Comparison of ENCODE assay signal across 23 cellular contexts in genomic region chr5:158908690-158909325, GRCh38.
A peak's percentile ranks its signal among the peaks of the same experiment; 100 is the strongest.
DNase-seq lines count a peak whose midpoint lies in the region; ATAC-seq and TF ChIP-seq lines count a peak whose summit lies in the region.
"Had no signal": no experiment of that assay in that cellular context is flagged by ENCODE, and none has a peak within 500 bp of the region (broad histone marks: within the 10 kb centered on the region; RNA-seq: fewer than 3 reads in every experiment).

No MANE protein-coding gene starts in this region.

- H3K4me1 Mint-ChIP-seq in brain, result peaks cover 56% of the 10 kb centered on the region
- H3K4me1 Mint-ChIP-seq: activated T-helper 17 cell treated with anti-CD3 and anti-CD28 coated beads, Interleukin-2, amount 50 U/mL, for 72 hours had no signal

- no peak for ATAC-seq in GM18519 (IDR thresholded peaks at IDR 0.05; ENCODE audit: low FRiP score, unreplicated experiment)
- ATAC-seq: activated T-helper 17 cell treated with anti-CD3 and anti-CD28 coated beads, Interleukin-2, amount 50 U/mL, for 72 hours; psoas muscle had no signal

- H2AFZ ChIP-seq in osteoblast (ENCODE audit: low read length), result no peak overlapping the region

- no peaks in the 10 kb centered on the region for H3K9me3 Mint-ChIP-seq in brain
- H3K9me3 Mint-ChIP-seq: activated T-helper 17 cell treated with anti-CD3 and anti-CD28 coated beads, Interleukin-2, amount 50 U/mL, for 72 hours had no signal

- no peaks in the 10 kb centered on the region for H3K36me3 Mint-ChIP-seq in brain
- H3K36me3 Mint-ChIP-seq: activated naive CD8-positive, alpha-beta T cell had no signal

- peaks cover 25% of the 10 kb centered on the region for H3K4me1 ChIP-seq in osteoblast (ENCODE audit: insufficient read depth, low read length)
- H3K4me1 ChIP-seq: psoas muscle had no signal

- no peak for TF ChIP-seq CTCF in brain (conservative IDR thresholded peaks at IDR 0.05)
- TF ChIP-seq CTCF in osteoblast (IDR thresholded peaks at IDR 0.05; ENCODE audit: extremely low read depth, low read depth, low read length), result no peak
- no peak for TF ChIP-seq CTCF in RWPE1 (conservative IDR thresholded peaks at IDR 0.05; ENCODE audit: low read depth)

- DNase-seq in G401 (ENCODE audit: low spot score), result peak; percentile 75
- DNase-seq in HEK293T (ENCODE audit: extremely low spot score), result no peak
- no peak for DNase-seq in osteoblast (ENCODE audit: insufficient read length, low spot score, missing footprints)
- no peak for DNase-seq in RWPE1 (ENCODE audit: low spot score)
- no peak for DNase-seq in GOT3 (lab: John Stamatoyannopoulos, UW)
- no peak for DNase-seq in activated CD8-positive, alpha-beta memory T cell treated with anti-CD3 and anti-CD28 coated beads for 24 hours
- DNase-seq: activated CD8-positive, alpha-beta memory T cell treated with anti-CD3 and anti-CD28 coated beads, Interleukin-2, amount 50 U/mL, for 4 hours; aorta; COR-L47; DMS79 treated with DMSO at 0.1 percent for 48 hours; glutamatergic neuron; NCI-H1436 treated with DMSO at 0.1 percent for 48 hours; NCI-H2171 treated with DMSO at 0.1 percent for 48 hours; NCI-H524 treated with DMSO at 0.1 percent for 48 hours; psoas muscle; T-helper 9 cell had no signal

- in situ Hi-C loops in G401 (cut with HindIII; ENCODE audit: low sequenced_read_pairs), result no loop called here

- H4K20me1 ChIP-seq in osteoblast (ENCODE audit: insufficient read depth, low read length), result peaks cover 14% of the 10 kb centered on the region

- H3K27me3 Mint-ChIP-seq in brain, result peaks cover 6% of the 10 kb centered on the region

- peaks cover 14% of the 10 kb centered on the region for H3K79me2 ChIP-seq in osteoblast (ENCODE audit: insufficient read depth, low read length)

- H3K27me3 ChIP-seq in osteoblast (ENCODE audit: insufficient read depth, low read length), result no peaks in the 10 kb centered on the region
- H3K27me3 ChIP-seq: neutrophil had no signal

- H3K36me3 ChIP-seq in osteoblast (ENCODE audit: insufficient read depth, low read length), result no peaks in the 10 kb centered on the region
- H3K36me3 ChIP-seq: neutrophil had no signal

- CTCF ChIA-PET in HEK293T (lab: Yijun Ruan, JAX), result no interaction called here
- CTCF ChIA-PET in RWPE1 (lab: Yijun Ruan, JAX), result interaction anchor here (1.0 kb wide), 1 partner anchor 190 kb away, joined by 3 read pairs; no protein-coding TSS in a partner anchor

- H3K27ac ChIP-seq in osteoblast (ENCODE audit: low read depth, low read length), result no peak overlapping the region
- no peak overlapping the region for H3K27ac ChIP-seq in RWPE1
- H3K27ac ChIP-seq: KMS-11, neutrophil, psoas muscle had no signal

- H3K9me3 ChIP-seq in osteoblast (ENCODE audit: low read depth, low read length), result no peaks in the 10 kb centered on the region
- H3K9me3 ChIP-seq: neutrophil, psoas muscle had no signal

- H3K4me3 ChIP-seq in osteoblast (ENCODE audit: insufficient read depth, low read length), result no peak overlapping the region
- H3K4me3 ChIP-seq: lung, psoas muscle had no signal

- H3K27ac Mint-ChIP-seq in brain, result peak overlapping the region in 4 of 5 experiments; percentile 1 to 77 (median 42)
- H3K27ac Mint-ChIP-seq: activated naive CD8-positive, alpha-beta T cell; activated T-helper 17 cell treated with anti-CD3 and anti-CD28 coated beads, Interleukin-2, amount 50 U/mL, for 72 hours had no signal

- H3K4me2 ChIP-seq in osteoblast (ENCODE audit: insufficient read depth, low read length), result peak overlapping the region; percentile 2
- H3K4me2 ChIP-seq: KMS-11 had no signal

- POLR2A ChIA-PET in HEK293T (lab: Yijun Ruan, JAX) (no interaction called here), RWPE1 (lab: Yijun Ruan, JAX; ENCODE audit: low non-redundant PET) (no interaction called here)

- peak overlapping the region in 3 of 5 experiments; percentile 17 to 42 (median 25) for H3K4me3 Mint-ChIP-seq in brain
- H3K4me3 Mint-ChIP-seq: activated naive CD8-positive, alpha-beta T cell; activated T-helper 17 cell treated with anti-CD3 and anti-CD28 coated beads, Interleukin-2, amount 50 U/mL, for 72 hours had no signal

TF ChIP-seq in HEK293T, 16 proteins besides CTCF, POLR2A, EP300 and RAD21:
- no peak for TF ChIP-seq FOXM1 (IDR thresholded peaks at IDR 0.05; ENCODE audit: borderline replicate concordance)
- peak; percentile 65 for TF ChIP-seq ZNF384 (IDR thresholded peaks at IDR 0.05)
- TF ChIP-seq PKNOX1 (IDR thresholded peaks at IDR 0.05), result peak; percentile 73
